ENCODE assay signal across 1 cellular context in the genomic region with DNA sequence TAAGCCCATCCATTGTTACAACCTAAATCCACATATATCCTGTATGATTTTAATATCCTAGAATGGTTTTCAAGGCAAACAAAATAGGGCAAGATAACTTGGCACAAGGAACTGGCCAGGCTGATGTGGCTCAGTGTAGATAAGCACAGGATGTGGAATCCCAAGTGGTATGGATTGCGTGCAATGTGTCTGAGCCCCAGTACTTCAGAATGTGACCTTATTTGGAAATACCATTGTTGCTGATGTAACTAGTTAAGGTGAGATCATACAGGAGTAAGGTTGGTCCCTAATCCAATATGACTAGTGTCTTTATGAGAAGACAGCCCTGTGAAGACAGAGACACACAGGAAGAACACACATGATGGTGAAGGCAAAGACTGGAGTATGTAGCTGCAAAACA.
TF ChIP-seq lines count a peak whose summit lies in the region.

No MANE protein-coding gene starts in this region.

TF ChIP-seq in WTC11, 78 proteins besides CTCF, POLR2A, EP300 and RAD21 (continued from another document):
- TF ChIP-seq, protein P1, sequence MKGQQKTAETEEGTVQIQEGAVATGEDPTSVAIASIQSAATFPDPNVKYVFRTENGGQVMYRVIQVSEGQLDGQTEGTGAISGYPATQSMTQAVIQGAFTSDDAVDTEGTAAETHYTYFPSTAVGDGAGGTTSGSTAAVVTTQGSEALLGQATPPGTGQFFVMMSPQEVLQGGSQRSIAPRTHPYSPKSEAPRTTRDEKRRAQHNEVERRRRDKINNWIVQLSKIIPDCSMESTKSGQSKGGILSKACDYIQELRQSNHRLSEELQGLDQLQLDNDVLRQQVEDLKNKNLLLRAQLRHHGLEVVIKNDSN (CRISPR knock-in tag; IDR thresholded peaks at IDR 0.05): no peak
- TF ChIP-seq FOXK1 (CRISPR knock-in tag; IDR thresholded peaks at IDR 0.05) (no peak), ZNF317 (CRISPR knock-in tag; IDR thresholded peaks at IDR 0.05; ENCODE audit: borderline replicate concordance, low read depth) (no peak), TEAD4 (CRISPR knock-in tag; IDR thresholded peaks at IDR 0.05) (no peak), SOX15 (CRISPR knock-in tag; IDR thresholded peaks at IDR 0.05) (no peak)
